ENCODE assay signal across 12 cellular contexts in the genomic region with DNA sequence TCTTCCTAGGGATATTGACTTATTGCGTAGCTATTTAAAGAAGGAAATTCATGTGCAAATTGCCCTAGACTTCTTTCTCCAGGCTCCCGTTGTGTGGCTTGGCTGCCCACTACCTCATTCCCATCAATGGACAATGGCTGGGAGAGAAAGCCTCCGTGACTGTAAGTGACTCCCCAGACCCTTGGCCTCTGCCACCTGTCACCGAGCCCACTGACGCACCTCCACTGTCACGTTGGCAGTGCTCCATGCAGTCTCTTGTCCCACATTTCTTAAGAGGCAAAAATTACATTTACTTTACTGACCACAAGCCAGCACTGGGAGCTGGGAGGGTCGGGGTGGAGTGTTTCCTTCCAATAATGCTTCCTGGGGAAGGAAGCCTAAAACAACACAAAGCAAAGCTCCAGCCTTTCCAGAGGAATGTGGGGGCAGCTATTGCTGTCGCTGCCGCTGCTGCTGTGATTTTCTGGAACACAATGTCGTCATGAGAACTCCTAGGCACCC.
DNase-seq lines count a peak whose midpoint lies in the region; ATAC-seq lines count a peak whose summit lies in the region.
"Had no signal": no experiment of that assay in that cellular context is flagged by ENCODE, and none has a peak within 500 bp of the region (broad histone marks: within the 10 kb centered on the region; RNA-seq: fewer than 3 reads in every experiment).

No MANE protein-coding gene starts in this region.

- CTCF ChIA-PET in activated CD4-positive, alpha-beta T cell treated with anti-CD3 and anti-CD28 coated beads, Interleukin-2, amount 10 ng/mL, durations not matched to agents 7 days and 5 days (lab: Charles Lee) = no interaction called here

- H3K27ac ChIP-seq in skeletal muscle tissue (ENCODE audit: low read depth, low read length) = peak overlapping the region; percentile 57
- H3K27ac ChIP-seq: pancreas had no signal

- DNase-seq in MG63 = peak; percentile 84
- peak; percentile 88 for DNase-seq in dermis blood vessel endothelial cell
- peak; percentile 41 for DNase-seq in kidney tubule cell (ENCODE audit: low spot score)
- DNase-seq in NCI-H526 treated with DMSO at 0.1 percent for 48 hours (lab: John Stamatoyannopoulos, UW) = no peak
- DNase-seq in activated effector memory CD4-positive, alpha-beta T cell treated with Interleukin-2 at 50 U/mL for 16 hours = no peak
- no peak for DNase-seq in activated CD4-positive, alpha-beta T cell treated with anti-CD3 and anti-CD28 coated beads, Interleukin-2, amount 10 ng/mL, durations not matched to agents 7 days and 5 days
- DNase-seq: activated naive CD8-positive, alpha-beta T cell treated with anti-CD3 and anti-CD28 coated beads, Interleukin-2, amount 10 ng/mL, durations not matched to agents 7 days and 5 days; NCI-H1092; pancreas had no signal

- H3K4me3 ChIP-seq in MG63 (no peak overlapping the region), skeletal muscle tissue (ENCODE audit: low read length in 3 of 3) (peak overlapping the region in 1 of 3 donors; percentile 19)
- H3K4me3 ChIP-seq: pancreas had no signal

- peaks cover 6% of the 10 kb centered on the region for H3K4me1 Mint-ChIP-seq in activated CD4-positive, alpha-beta T cell treated with anti-CD3 and anti-CD28 coated beads, Interleukin-2, amount 10 ng/mL, durations not matched to agents 7 days and 5 days

- H3K9ac ChIP-seq in skeletal muscle tissue (ENCODE audit: low read depth in 1 of 3, low read length in 3 of 3) = no peak overlapping the region

- H3K4me3 Mint-ChIP-seq in activated CD4-positive, alpha-beta T cell treated with anti-CD3 and anti-CD28 coated beads, Interleukin-2, amount 10 ng/mL, durations not matched to agents 7 days and 5 days = no peak overlapping the region
- H3K4me3 Mint-ChIP-seq: activated naive CD8-positive, alpha-beta T cell treated with anti-CD3 and anti-CD28 coated beads, Interleukin-2, amount 10 ng/mL, durations not matched to agents 7 days and 5 days had no signal

- H3K27me3 ChIP-seq in MG63 = no peaks in the 10 kb centered on the region
- no peaks in the 10 kb centered on the region for H3K27me3 ChIP-seq in skeletal muscle tissue (ENCODE audit: control insufficient read depth in 3 of 3, insufficient read depth in 3 of 3, low read length in 3 of 3)
- H3K27me3 ChIP-seq: pancreas had no signal

- H3K4me1 ChIP-seq in skeletal muscle tissue (ENCODE audit: control insufficient read depth in 3 of 3, insufficient read depth in 3 of 3, low read length in 3 of 3) = peaks cover 12 to 26% (median 20%) of the 10 kb centered on the region in 3 donors

- H3K9me3 Mint-ChIP-seq in activated CD4-positive, alpha-beta T cell treated with anti-CD3 and anti-CD28 coated beads, Interleukin-2, amount 10 ng/mL, durations not matched to agents 7 days and 5 days = peaks cover 3% of the 10 kb centered on the region

- H3K36me3 ChIP-seq in MG63 (no peaks in the 10 kb centered on the region), skeletal muscle tissue (ENCODE audit: control insufficient read depth in 3 of 3, insufficient read depth in 3 of 3, low read length in 3 of 3) (no peaks in the 10 kb centered on the region)
- H3K36me3 ChIP-seq: pancreas had no signal

- H3K9me3 ChIP-seq in MG63 (no peaks in the 10 kb centered on the region; the same call in 1 of the 2 replicates), skeletal muscle tissue (ENCODE audit: control insufficient read depth in 3 of 3, low read length in 3 of 3) (no peaks in the 10 kb centered on the region)
- H3K9me3 ChIP-seq: pancreas had no signal

- peaks cover 48% of the 10 kb centered on the region for H3K27me3 Mint-ChIP-seq in activated CD4-positive, alpha-beta T cell treated with anti-CD3 and anti-CD28 coated beads, Interleukin-2, amount 10 ng/mL, durations not matched to agents 7 days and 5 days

- H3K36me3 Mint-ChIP-seq in activated CD4-positive, alpha-beta T cell treated with anti-CD3 and anti-CD28 coated beads, Interleukin-2, amount 10 ng/mL, durations not matched to agents 7 days and 5 days (ENCODE audit: low read depth) = no peaks in the 10 kb centered on the region

- no peak for ATAC-seq in GM21515 (IDR thresholded peaks at IDR 0.05; ENCODE audit: unreplicated experiment)
- ATAC-seq: Panc1 had no signal

- POLR2A ChIA-PET in activated CD4-positive, alpha-beta T cell treated with anti-CD3 and anti-CD28 coated beads, Interleukin-2, amount 10 ng/mL, durations not matched to agents 7 days and 5 days (lab: Charles Lee) = no interaction called here

- H3K27ac Mint-ChIP-seq in activated CD4-positive, alpha-beta T cell treated with anti-CD3 and anti-CD28 coated beads, Interleukin-2, amount 10 ng/mL, durations not matched to agents 7 days and 5 days = no peak overlapping the region
- H3K27ac Mint-ChIP-seq: activated naive CD8-positive, alpha-beta T cell treated with anti-CD3 and anti-CD28 coated beads, Interleukin-2, amount 10 ng/mL, durations not matched to agents 7 days and 5 days had no signal

Comparison
In these comparisons a context has a peak if more than half of its experiments do, and no peak if none do; other contexts are left out.
1. DNase-seq: peak in MG63 (single experiment), dermis blood vessel endothelial cell (single experiment) and kidney tubule cell (single experiment); none in NCI-H526 treated with DMSO at 0.1 percent for 48 hours (single experiment), activated effector memory CD4-positive, alpha-beta T cell treated with Interleukin-2 at 50 U/mL for 16 hours (single experiment) and activated CD4-positive, alpha-beta T cell treated with anti-CD3 and anti-CD28 coated beads, Interleukin-2, amount 10 ng/mL, durations not matched to agents 7 days and 5 days (single experiment).